In the genomic region with DNA sequence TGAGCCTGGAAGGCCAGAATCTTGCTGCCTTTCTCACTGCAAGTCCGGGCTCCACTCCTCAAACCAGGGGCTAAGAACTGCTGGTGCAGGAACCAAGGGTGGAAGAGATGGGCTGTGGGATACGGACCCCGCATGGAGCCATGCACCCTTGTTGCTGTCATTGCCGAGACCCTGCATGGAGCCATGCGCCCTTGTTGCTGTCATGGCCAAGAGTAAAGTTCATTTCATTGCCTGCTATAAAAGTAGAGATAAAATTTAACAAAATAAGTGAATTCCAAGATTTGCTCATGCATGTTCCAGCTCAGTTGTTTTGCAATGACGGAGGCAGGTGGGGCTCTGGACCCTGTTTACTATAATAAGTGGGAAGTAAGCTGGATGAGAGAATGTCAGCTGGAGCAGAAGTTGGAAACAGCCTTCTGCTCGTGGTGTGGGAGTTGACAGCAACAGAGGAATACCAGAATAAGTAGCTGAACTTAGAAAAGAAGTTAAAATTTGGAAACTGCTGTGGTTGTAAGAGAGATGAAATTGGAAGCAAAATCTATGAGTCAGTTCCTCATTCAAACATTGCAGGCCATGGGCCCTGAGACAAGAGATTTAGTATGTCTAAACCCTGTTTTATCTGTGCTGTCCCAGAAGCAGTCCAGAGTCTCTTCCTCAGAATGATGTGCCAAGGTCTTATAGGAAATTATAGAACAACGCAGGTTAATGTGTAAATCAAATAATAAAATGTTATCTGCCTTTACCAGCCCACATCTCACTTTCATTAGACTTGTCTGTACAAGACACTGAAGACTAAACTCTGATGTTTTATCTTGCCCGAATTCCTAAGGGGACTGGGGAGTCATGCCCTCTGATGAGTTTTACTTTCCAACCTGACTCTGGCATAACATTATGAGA, we compare ENCODE assay signal across 15 cellular contexts. TPM values are rescaled to one million over a fixed set of nuclear protein-coding genes. Genes with fewer than 3 reads are reported as not detected.
A peak's percentile ranks its signal among the peaks of the same experiment; 100 is the strongest.
DNase-seq lines count a peak whose midpoint lies in the region; ATAC-seq, FAIRE-seq and TF ChIP-seq lines count a peak whose summit lies in the region.
"Had no signal": no experiment of that assay in that cellular context is flagged by ENCODE, and none has a peak within 500 bp of the region (broad histone marks: within the 10 kb centered on the region; RNA-seq: fewer than 3 reads in every experiment).

No MANE protein-coding gene starts in this region.

- H3K9me3 ChIP-seq in AG04450 (ENCODE audit: control insufficient read depth, insufficient read depth, low read length) (peaks cover 9% of the 10 kb centered on the region; the same call in 1 of the 2 replicates), left lung (no peaks in the 10 kb centered on the region)
- H3K9me3 ChIP-seq: A549 had no signal

- ATAC-seq in left lung (peak; percentile 77), GM18511 (IDR thresholded peaks at IDR 0.05; ENCODE audit: unreplicated experiment) (no peak)
- ATAC-seq in activated naive CD8-positive, alpha-beta T cell treated with anti-CD3 and anti-CD28 coated beads, Interleukin-2, amount 50 U/mL, for 24 hours: no peak
- ATAC-seq: A549 had no signal

- CTCF ChIA-PET in AG04450 (lab: Charles Lee): no interaction called here

- H3K36me3 Mint-ChIP-seq in activated naive CD8-positive, alpha-beta T cell treated with anti-CD3 and anti-CD28 coated beads, Interleukin-2, amount 50 U/mL, for 24 hours (ENCODE audit: low read depth): no peaks in the 10 kb centered on the region
- H3K36me3 Mint-ChIP-seq: activated naive CD8-positive, alpha-beta T cell had no signal

- H3K27me3 ChIP-seq in AG04450 (ENCODE audit: control insufficient read depth, insufficient read depth, low read length) (no peaks in the 10 kb centered on the region), left lung (no peaks in the 10 kb centered on the region)

- H3K36me3 ChIP-seq in left lung: no peaks in the 10 kb centered on the region

- H3K27ac ChIP-seq in AG04450 (ENCODE audit: low read depth, low read length) (peak overlapping the region; percentile 48), left lung (peak overlapping the region in 1 of 2 donors; percentile 53)
- H3K27ac ChIP-seq: A549 had no signal

- H3K4me1 ChIP-seq in left lung: no peaks in the 10 kb centered on the region
- H3K4me1 ChIP-seq: A549 had no signal

- H3K4me1 Mint-ChIP-seq in activated naive CD8-positive, alpha-beta T cell treated with anti-CD3 and anti-CD28 coated beads, Interleukin-2, amount 50 U/mL, for 24 hours: no peaks in the 10 kb centered on the region

- H3K4me3 ChIP-seq in AG04450 (ENCODE audit: low read depth, low read length) (no peak overlapping the region), left lung (no peak overlapping the region)
- H3K4me3 ChIP-seq: A549 had no signal

- H3K27me3 Mint-ChIP-seq in activated naive CD8-positive, alpha-beta T cell treated with anti-CD3 and anti-CD28 coated beads, Interleukin-2, amount 50 U/mL, for 24 hours: no peaks in the 10 kb centered on the region
- H3K27me3 Mint-ChIP-seq: activated naive CD8-positive, alpha-beta T cell had no signal

- TF ChIP-seq CTCF in AG04450 (IDR thresholded peaks at IDR 0.05; ENCODE audit: low read depth, low read length): no peak
- no peak for TF ChIP-seq CTCF in left lung (IDR thresholded peaks at IDR 0.05)

- POLR2A ChIA-PET in AG04450 (lab: Yijun Ruan, JAX): no interaction called here

- no peak overlapping the region for H3K4me3 Mint-ChIP-seq in activated naive CD8-positive, alpha-beta T cell treated with anti-CD3 and anti-CD28 coated beads, Interleukin-2, amount 50 U/mL, for 24 hours
- H3K4me3 Mint-ChIP-seq: activated naive CD8-positive, alpha-beta T cell had no signal

- intact Hi-C loops in left lung (cut with DNase I): no loop called here

- no peak overlapping the region for H3K27ac Mint-ChIP-seq in activated naive CD8-positive, alpha-beta T cell treated with anti-CD3 and anti-CD28 coated beads, Interleukin-2, amount 50 U/mL, for 24 hours
- H3K27ac Mint-ChIP-seq: activated naive CD8-positive, alpha-beta T cell had no signal

- H3K9me3 Mint-ChIP-seq in activated naive CD8-positive, alpha-beta T cell treated with anti-CD3 and anti-CD28 coated beads, Interleukin-2, amount 50 U/mL, for 24 hours: no peaks in the 10 kb centered on the region

- FAIRE-seq in endometrium (lab: Jason Lieb, UNC) (peak; percentile 70), GM19239 (lab: Jason Lieb, UNC) (no peak)
- FAIRE-seq: A549, endothelial cell of umbilical vein, G401.6 had no signal

- DNase-seq in AG04450 (ENCODE audit: low read depth, low spot score) (peak; percentile 41), NCI-H226 (peak; percentile 38), left lung (no peak), GM19239 (ENCODE audit: insufficient read length, low spot score) (no peak)
- DNase-seq in stimulated activated CD4-positive, alpha-beta T cell treated with anti-CD3 and anti-CD28 coated beads, Interleukin-1b, Interleukin-23, amount 100 ng/mL, for 48 hours: no peak
- no peak for DNase-seq in activated naive CD8-positive, alpha-beta T cell treated with anti-CD3 and anti-CD28 coated beads, Interleukin-2, amount 50 U/mL, for 24 hours
- DNase-seq: activated CD4-positive, alpha-beta T cell treated with anti-CD3 and anti-CD28 coated beads for 48 hours; NCI-H1930; retina had no signal

RNA-seq across cellular contexts. Expression of a gene that starts 15.8 kb away (rescaled TPM):
- polyA plus RNA-seq in AG04450 (2011; rRNA removed): 90.8 and 95.8 TPM in 2 replicates
- polyA minus RNA-seq in AG04450 (2011; rRNA and poly(A)+ RNA removed): 127 and 146 TPM in 2 replicates
- 100 to 1,000 TPM in 1 of 2 donors, 10 to 100 TPM in 1; 34.7 to 126 TPM for total RNA-seq in left lung
- total RNA-seq: endothelial cell of umbilical vein had no signal

Comparison
In these comparisons a context has a peak if more than half of its experiments do, and no peak if none do; other contexts are left out.
1. DNase-seq: peak in AG04450 (single experiment) and NCI-H226 (single experiment); none in left lung (0 of 2), stimulated activated CD4-positive, alpha-beta T cell treated with anti-CD3 and anti-CD28 coated beads, Interleukin-1b, Interleukin-23, amount 100 ng/mL, for 48 hours (single experiment), activated naive CD8-positive, alpha-beta T cell treated with anti-CD3 and anti-CD28 coated beads, Interleukin-2, amount 50 U/mL, for 24 hours (single experiment) and GM19239 (single experiment).